ENCODE assay signal across 11 cellular contexts in genomic region chr12:123095074-123095694, GRCh38. TPM values are rescaled to one million over a fixed set of nuclear protein-coding genes. Genes with fewer than 3 reads are reported as not detected.
DNase-seq lines count a peak whose midpoint lies in the region; ATAC-seq and TF ChIP-seq lines count a peak whose summit lies in the region.
"Had no signal": no experiment of that assay in that cellular context is flagged by ENCODE, and none has a peak within 500 bp of the region (broad histone marks: within the 10 kb centered on the region; RNA-seq: fewer than 3 reads in every experiment).

No MANE protein-coding gene starts in this region.

- no peaks in the 10 kb centered on the region for H3K36me3 Mint-ChIP-seq in T-helper 1 cell treated with Interleukin-12 subunit alpha and Interleukin-12 subunit beta and Interleukin-4 antibody, amounts not matched to agents 30 μg/mL and 1 μg/mL, for 36 hours (ENCODE audit: low read depth)

- intact Hi-C loops in uterus (cut with DNase I; ENCODE audit: low total_unique reads) = no loop called here

- H2BK120ac ChIP-seq in neuronal stem cell (ENCODE audit: low read depth, low read length) = no peak overlapping the region

- no peak overlapping the region for H4K8ac ChIP-seq in neuronal stem cell (ENCODE audit: low read depth, low read length)

- no peak overlapping the region for H3K23ac ChIP-seq in neuronal stem cell (ENCODE audit: low read depth, low read length, poor library complexity)

- ATAC-seq in gastroesophageal sphincter (no peak), HG03139 (IDR thresholded peaks at IDR 0.05; ENCODE audit: unreplicated experiment) (no peak)
- ATAC-seq: GM12878 had no signal

- H3K4me3 Mint-ChIP-seq in T-helper 1 cell treated with Interleukin-12 subunit alpha and Interleukin-12 subunit beta and Interleukin-4 antibody, amounts not matched to agents 30 μg/mL and 1 μg/mL, for 36 hours = no peak overlapping the region
- H3K4me3 Mint-ChIP-seq: activated naive CD8-positive, alpha-beta T cell had no signal

- no peak overlapping the region for H3K18ac ChIP-seq in neuronal stem cell (ENCODE audit: low read length)

- peak overlapping the region; percentile 7 for H3K27ac Mint-ChIP-seq in T-helper 1 cell treated with Interleukin-12 subunit alpha and Interleukin-12 subunit beta and Interleukin-4 antibody, amounts not matched to agents 30 μg/mL and 1 μg/mL, for 36 hours
- H3K27ac Mint-ChIP-seq: activated naive CD8-positive, alpha-beta T cell had no signal

- no peak overlapping the region for H2AFZ ChIP-seq in neuronal stem cell (ENCODE audit: low read length)

- 47% methylated on average over 9 of the region's 20 CpGs; no CpG with 5 or more reads in 1 of the 2 donors for WGBS in gastroesophageal sphincter (ENCODE audit: low coverage in 1 of 2), 2 donors
- no CpG with 5 or more reads among the region's 20 CpGs for WGBS in neuronal stem cell (ENCODE audit: extremely low coverage in 2 of 2, insufficient read length in 2 of 2, insufficient replicate concordance in 1 of 2), 2 donors

- H3K9ac ChIP-seq in neuronal stem cell (ENCODE audit: low read depth, low read length, poor library complexity) = no peak overlapping the region

- H3K4me3 ChIP-seq in gastroesophageal sphincter (no peak overlapping the region), neuronal stem cell (ENCODE audit: low read length in 2 of 2) (no peak overlapping the region), uterus (no peak overlapping the region)
- H3K4me3 ChIP-seq: GM12878 had no signal

- H2BK5ac ChIP-seq in neuronal stem cell (ENCODE audit: low read length) = peak overlapping the region; percentile 76

- H3K4me1 ChIP-seq in gastroesophageal sphincter (peaks cover 0 to 87% (median 25%) of the 10 kb centered on the region in 3 donors), neuronal stem cell (ENCODE audit: control insufficient read depth in 2 of 2, insufficient read depth in 1 of 2, low read depth in 1 of 2, low read length in 2 of 2) (peaks cover 0 to 2% of the 10 kb centered on the region in 2 donors), uterus (peaks cover 5 to 19% of the 10 kb centered on the region in 2 donors)

- H2AK5ac ChIP-seq in neuronal stem cell (ENCODE audit: low read depth, low read length) = no peak overlapping the region

- H2BK12ac ChIP-seq in neuronal stem cell (ENCODE audit: low read length) = no peak overlapping the region

- no peak overlapping the region for H3K14ac ChIP-seq in neuronal stem cell (ENCODE audit: low read length)

- no peaks in the 10 kb centered on the region for H3K36me3 ChIP-seq in gastroesophageal sphincter
- no peaks in the 10 kb centered on the region for H3K36me3 ChIP-seq in neuronal stem cell (replicated peaks in 1 of 2; ENCODE audit: control insufficient read depth in 2 of 2, insufficient read depth in 2 of 2, low read length in 2 of 2)
- no peaks in the 10 kb centered on the region for H3K36me3 ChIP-seq in uterus

- H3K9me3 ChIP-seq in gastroesophageal sphincter (no peaks in the 10 kb centered on the region), neuronal stem cell (replicated peaks in 1 of 2; ENCODE audit: control insufficient read depth in 2 of 2, insufficient read depth in 1 of 2, low read depth in 1 of 2, low read length in 2 of 2) (no peaks in the 10 kb centered on the region), uterus (no peaks in the 10 kb centered on the region)

- no peaks in the 10 kb centered on the region for H3K27me3 ChIP-seq in gastroesophageal sphincter
- H3K27me3 ChIP-seq in neuronal stem cell (ENCODE audit: control insufficient read depth in 3 of 3, insufficient read depth in 3 of 3, low read depth in 1 of 3, low read length in 3 of 3) = no peaks in the 10 kb centered on the region
- no peaks in the 10 kb centered on the region for H3K27me3 ChIP-seq in uterus

- H3K4ac ChIP-seq in neuronal stem cell (ENCODE audit: low read length) = no peak overlapping the region

- H3K27me3 Mint-ChIP-seq in T-helper 1 cell treated with Interleukin-12 subunit alpha and Interleukin-12 subunit beta and Interleukin-4 antibody, amounts not matched to agents 30 μg/mL and 1 μg/mL, for 36 hours (ENCODE audit: low read depth) = no peaks in the 10 kb centered on the region
- H3K27me3 Mint-ChIP-seq: activated naive CD8-positive, alpha-beta T cell had no signal

- H2BK15ac ChIP-seq in neuronal stem cell (ENCODE audit: low read length) = peak overlapping the region; percentile 59

- DNase-seq in T-helper 1 cell = no peak
- no peak for DNase-seq in neuronal stem cell (ENCODE audit: low spot score)
- DNase-seq in uterus = no peak
- no peak for DNase-seq in NCI-H1930 (lab: John Stamatoyannopoulos, UW)
- no peak for DNase-seq in cortex of kidney (lab: John Stamatoyannopoulos, UW)
- DNase-seq: NCI-H1436 had no signal

- TF ChIP-seq POLR2A in gastroesophageal sphincter (IDR thresholded peaks at IDR 0.05) (no peak), uterus (IDR thresholded peaks at IDR 0.05) (no peak)

- peaks cover 2% of the 10 kb centered on the region for H3K4me1 Mint-ChIP-seq in T-helper 1 cell treated with Interleukin-12 subunit alpha and Interleukin-12 subunit beta and Interleukin-4 antibody, amounts not matched to agents 30 μg/mL and 1 μg/mL, for 36 hours (ENCODE audit: low read depth)

- H3K4me2 ChIP-seq in neuronal stem cell (ENCODE audit: insufficient read depth, low read length, poor library complexity, severe bottlenecking) = no peak overlapping the region

- TF ChIP-seq EP300 in gastroesophageal sphincter (IDR thresholded peaks at IDR 0.05) = no peak

- H3K27ac ChIP-seq in gastroesophageal sphincter = peak overlapping the region; percentile 2 to 83 (median 64)
- no peak overlapping the region for H3K27ac ChIP-seq in neuronal stem cell (replicated peaks; ENCODE audit: low read length)
- H3K27ac ChIP-seq in uterus = peak overlapping the region; percentile 76 to 84

- TF ChIP-seq CTCF in gastroesophageal sphincter (IDR thresholded peaks at IDR 0.05) = no peak
- no peak for TF ChIP-seq CTCF in uterus (IDR thresholded peaks at IDR 0.05)

- H4K91ac ChIP-seq in neuronal stem cell (ENCODE audit: low read depth, low read length, poor library complexity) = peak overlapping the region; percentile 31

- no peaks in the 10 kb centered on the region for H3K9me3 Mint-ChIP-seq in T-helper 1 cell treated with Interleukin-12 subunit alpha and Interleukin-12 subunit beta and Interleukin-4 antibody, amounts not matched to agents 30 μg/mL and 1 μg/mL, for 36 hours

- H3K79me1 ChIP-seq in neuronal stem cell (ENCODE audit: low read depth, low read length) = no peaks in the 10 kb centered on the region

RNA-seq across cellular contexts. Expression of gene PITPNM2, which starts 55.7 kb away (rescaled TPM):
- total RNA-seq in gastroesophageal sphincter (10 to 100 TPM in 3 of 4 donors, 1 to 10 TPM in 1; 9.9 to 20.4 (median 16.4) TPM), uterus (10 to 100 TPM in 1 of 4 donors, 1 to 10 TPM in 2, under 1 TPM in 1; 0.59 to 35.1 (median 4.2) TPM)
- polyA plus RNA-seq in neuronal stem cell (2013, experiment 1 of 2) = 1.3 TPM
- 1.3 TPM for polyA plus RNA-seq in neuronal stem cell (2013, experiment 2 of 2)
